In the genomic region with DNA sequence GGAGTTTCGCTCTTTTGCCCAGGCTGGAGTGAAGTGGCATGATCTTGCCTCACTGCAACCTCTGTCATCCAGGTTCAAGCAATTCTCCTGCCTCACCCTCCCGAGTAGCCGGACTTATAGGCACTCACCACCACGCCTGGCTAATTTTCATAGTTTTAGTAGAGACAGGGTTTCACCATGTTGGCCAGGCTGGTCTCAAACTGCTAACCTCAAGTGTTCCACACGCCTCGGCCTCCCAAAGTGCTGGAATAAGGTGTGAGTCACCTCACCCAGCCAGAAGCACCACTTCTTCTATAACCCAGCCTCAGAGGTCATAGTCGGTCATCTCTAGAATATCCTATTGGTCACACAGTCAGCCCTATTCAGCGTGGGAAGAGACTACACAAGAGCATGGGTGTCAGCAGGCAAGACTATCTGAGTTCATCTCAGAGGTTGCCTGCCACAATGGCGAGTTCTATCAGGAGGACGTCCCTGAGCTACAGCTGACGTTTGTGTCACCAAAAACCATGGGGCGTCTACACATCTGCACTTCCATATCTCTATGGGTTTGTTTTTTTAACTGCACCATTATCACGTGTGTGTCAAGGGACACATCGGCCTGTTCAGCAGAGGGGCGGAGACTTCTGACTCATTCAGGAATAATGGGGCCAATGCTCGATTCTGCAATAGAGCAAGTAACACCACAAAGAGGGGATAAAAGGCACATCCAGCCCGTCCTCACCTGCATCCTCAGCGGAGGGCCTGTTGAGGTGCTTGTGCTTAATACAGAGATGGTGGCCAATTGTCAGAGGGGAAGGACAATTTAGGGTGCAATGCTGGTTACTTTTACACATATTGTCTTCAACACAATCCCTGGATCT, we compare ENCODE assay signal across 1 cellular context.
A peak's percentile ranks its signal among the peaks of the same experiment; 100 is the strongest.
TF ChIP-seq lines count a peak whose summit lies in the region.

No MANE protein-coding gene starts in this region.

TF ChIP-seq in K562, 482 proteins besides CTCF, POLR2A, EP300 and RAD21 (continued from another document and continues in another):
- TF ChIP-seq ZNF449 (CRISPR knock-in tag; IDR thresholded peaks at IDR 0.05), result no peak; the same call in 1 of the 2 replicates
- TF ChIP-seq CLOCK (CRISPR knock-in tag; IDR thresholded peaks at IDR 0.05; ENCODE audit: borderline replicate concordance), result no peak
- TF ChIP-seq ATF6 (CRISPR knock-in tag; IDR thresholded peaks at IDR 0.05), result 0 out of 2 replicates have a peak, but pooled peaks have one; percentile 73
- TF ChIP-seq ZNF75A (CRISPR knock-in tag; IDR thresholded peaks at IDR 0.05), result peak; percentile 34; the same call in 1 of the 2 replicates
- TF ChIP-seq ZNF586 (CRISPR knock-in tag; conservative IDR thresholded peaks at IDR 0.05), result no peak
- TF ChIP-seq HDAC6 (IDR thresholded peaks at IDR 0.05; ENCODE audit: low read depth, low read length), result no peak
- peak; percentile 95 for TF ChIP-seq MYNN (IDR thresholded peaks at IDR 0.05)
- no peak for TF ChIP-seq MYNN (CRISPR knock-in tag; IDR thresholded peaks at IDR 0.05)
- no peak for TF ChIP-seq NEUROD1 (IDR thresholded peaks at IDR 0.05; ENCODE audit: borderline replicate concordance, low read depth, low read length, partially characterized antibody)
- no peak for TF ChIP-seq HNRNPUL1 (IDR thresholded peaks at IDR 0.05; ENCODE audit: low read length)
- 0 out of 2 replicates have a peak, but pooled peaks have one; percentile 13 for TF ChIP-seq ERF (CRISPR knock-in tag; IDR thresholded peaks at IDR 0.05)
- peak; percentile 85; the same call in 1 of the 2 replicates for TF ChIP-seq ZNF609 (CRISPR knock-in tag; IDR thresholded peaks at IDR 0.05; ENCODE audit: borderline replicate concordance)
- no peak for TF ChIP-seq CHCHD3 (CRISPR knock-in tag; IDR thresholded peaks at IDR 0.05)
- TF ChIP-seq ZNF23 (CRISPR knock-in tag; IDR thresholded peaks at IDR 0.05), result 0 out of 2 replicates have a peak, but pooled peaks have one; percentile 8
- TF ChIP-seq RBM15 (IDR thresholded peaks at IDR 0.05; ENCODE audit: insufficient read depth, low read length), result no peak
- TF ChIP-seq POU5F1 (IDR thresholded peaks at IDR 0.05; ENCODE audit: borderline replicate concordance, low read depth, low read length, partially characterized antibody), result no peak
- TF ChIP-seq ZNF274 (IDR thresholded peaks at IDR 0.05; ENCODE audit: borderline replicate concordance, low read depth, low read length), result no peak
- no peak for TF ChIP-seq ZBTB49 (CRISPR knock-in tag; IDR thresholded peaks at IDR 0.05; ENCODE audit: borderline replicate concordance)
- TF ChIP-seq, protein P1, sequence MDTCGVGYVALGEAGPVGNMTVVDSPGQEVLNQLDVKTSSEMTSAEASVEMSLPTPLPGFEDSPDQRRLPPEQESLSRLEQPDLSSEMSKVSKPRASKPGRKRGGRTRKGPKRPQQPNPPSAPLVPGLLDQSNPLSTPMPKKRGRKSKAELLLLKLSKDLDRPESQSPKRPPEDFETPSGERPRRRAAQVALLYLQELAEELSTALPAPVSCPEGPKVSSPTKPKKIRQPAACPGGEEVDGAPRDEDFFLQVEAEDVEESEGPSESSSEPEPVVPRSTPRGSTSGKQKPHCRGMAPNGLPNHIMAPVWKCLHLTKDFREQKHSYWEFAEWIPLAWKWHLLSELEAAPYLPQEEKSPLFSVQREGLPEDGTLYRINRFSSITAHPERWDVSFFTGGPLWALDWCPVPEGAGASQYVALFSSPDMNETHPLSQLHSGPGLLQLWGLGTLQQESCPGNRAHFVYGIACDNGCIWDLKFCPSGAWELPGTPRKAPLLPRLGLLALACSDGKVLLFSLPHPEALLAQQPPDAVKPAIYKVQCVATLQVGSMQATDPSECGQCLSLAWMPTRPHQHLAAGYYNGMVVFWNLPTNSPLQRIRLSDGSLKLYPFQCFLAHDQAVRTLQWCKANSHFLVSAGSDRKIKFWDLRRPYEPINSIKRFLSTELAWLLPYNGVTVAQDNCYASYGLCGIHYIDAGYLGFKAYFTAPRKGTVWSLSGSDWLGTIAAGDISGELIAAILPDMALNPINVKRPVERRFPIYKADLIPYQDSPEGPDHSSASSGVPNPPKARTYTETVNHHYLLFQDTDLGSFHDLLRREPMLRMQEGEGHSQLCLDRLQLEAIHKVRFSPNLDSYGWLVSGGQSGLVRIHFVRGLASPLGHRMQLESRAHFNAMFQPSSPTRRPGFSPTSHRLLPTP (IDR thresholded peaks at IDR 0.05; ENCODE audit: borderline replicate concordance, extremely low read depth, insufficient read length), result peak; percentile 10
- peak; percentile 5; the same call in 1 of the 2 replicates for TF ChIP-seq THRAP3 (IDR thresholded peaks at IDR 0.05; ENCODE audit: borderline replicate concordance)
- no peak; the same call in none of the 2 replicates for TF ChIP-seq CBX1 (IDR thresholded peaks at IDR 0.05; ENCODE audit: low read depth)
- peak; percentile 58 to 98; a peak in 3 of 4 replicates for TF ChIP-seq TBL1XR1 (IDR thresholded peaks at IDR 0.05; ENCODE audit: low read length in 2 of 2)
- TF ChIP-seq ATF4 (CRISPR knock-in tag; IDR thresholded peaks at IDR 0.05), result peak; percentile 26; the same call in 1 of the 2 replicates
- no peak for TF ChIP-seq TCF7L2 (IDR thresholded peaks at IDR 0.05; ENCODE audit: low read depth, low read length)
- peak; percentile 43 for TF ChIP-seq TAF1 (IDR thresholded peaks at IDR 0.05; ENCODE audit: control insufficient read depth, extremely low read depth, insufficient read depth, low read length, severe bottlenecking)
- TF ChIP-seq U2AF1 (optimal IDR thresholded peaks at IDR 0.05; ENCODE audit: low read depth, low read length), result no peak
- TF ChIP-seq STAT5B (CRISPR knock-in tag; IDR thresholded peaks at IDR 0.05), result no peak
- TF ChIP-seq HOMEZ (CRISPR knock-in tag; IDR thresholded peaks at IDR 0.05), result no peak
- TF ChIP-seq, protein P2, sequence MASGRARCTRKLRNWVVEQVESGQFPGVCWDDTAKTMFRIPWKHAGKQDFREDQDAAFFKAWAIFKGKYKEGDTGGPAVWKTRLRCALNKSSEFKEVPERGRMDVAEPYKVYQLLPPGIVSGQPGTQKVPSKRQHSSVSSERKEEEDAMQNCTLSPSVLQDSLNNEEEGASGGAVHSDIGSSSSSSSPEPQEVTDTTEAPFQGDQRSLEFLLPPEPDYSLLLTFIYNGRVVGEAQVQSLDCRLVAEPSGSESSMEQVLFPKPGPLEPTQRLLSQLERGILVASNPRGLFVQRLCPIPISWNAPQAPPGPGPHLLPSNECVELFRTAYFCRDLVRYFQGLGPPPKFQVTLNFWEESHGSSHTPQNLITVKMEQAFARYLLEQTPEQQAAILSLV (tag; IDR thresholded peaks at IDR 0.05), result peak; percentile 79
- TF ChIP-seq SUPT5H (IDR thresholded peaks at IDR 0.05), result peak; percentile 16; the same call in 1 of the 2 replicates
- peak; percentile 61 for TF ChIP-seq FOXM1 (IDR thresholded peaks at IDR 0.05; ENCODE audit: low read depth)
- no peak for TF ChIP-seq FOXM1 (CRISPR knock-in tag; IDR thresholded peaks at IDR 0.05; ENCODE audit: low read depth)
